8 cellular contexts compared by ENCODE assay signal in the genomic region with DNA sequence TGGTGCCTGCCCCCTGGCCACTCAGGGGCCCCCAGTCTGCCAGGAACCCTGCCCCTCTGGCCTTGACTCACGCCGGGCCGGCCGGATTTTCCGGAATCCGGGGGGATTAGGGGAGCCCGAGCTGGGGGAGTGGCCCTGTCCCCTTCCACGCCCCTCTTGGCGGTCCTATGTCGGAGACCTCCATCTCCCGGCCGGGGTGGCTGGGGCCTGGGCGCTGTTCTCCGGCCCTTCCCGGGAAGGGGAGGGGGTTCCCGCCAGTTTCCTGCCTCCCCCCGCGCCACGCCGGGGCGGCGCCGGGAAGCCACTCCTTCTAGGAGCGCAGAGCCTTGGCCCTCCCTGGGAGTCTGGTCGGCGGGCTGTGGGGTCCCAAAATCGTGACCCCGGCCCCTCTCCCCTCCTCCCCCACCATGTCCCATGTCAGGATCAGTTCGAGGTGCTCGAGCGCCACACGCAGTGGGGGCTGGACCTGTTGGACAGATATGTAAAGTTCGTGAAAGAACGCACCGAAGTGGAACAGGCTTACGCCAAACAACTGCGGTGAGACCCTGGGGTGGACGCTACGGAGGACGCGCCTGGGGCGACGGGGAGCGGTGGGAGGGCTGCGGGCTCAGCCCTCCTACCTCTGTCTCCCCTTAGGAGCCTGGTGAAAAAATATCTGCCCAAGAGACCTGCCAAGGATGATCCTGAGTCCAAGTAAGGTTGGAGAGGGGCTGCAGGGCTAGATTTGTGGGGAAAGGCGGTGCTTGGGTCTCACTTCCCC. TPM values are rescaled to one million over a fixed set of nuclear protein-coding genes. Genes with fewer than 3 reads are reported as not detected.
A peak's percentile ranks its signal among the peaks of the same experiment; 100 is the strongest.
DNase-seq lines count a peak whose midpoint lies in the region; ATAC-seq and TF ChIP-seq lines count a peak whose summit lies in the region.

No MANE protein-coding gene starts in this region.

- no peak overlapping the region for H2BK120ac ChIP-seq in H9 (ENCODE audit: low read depth, low read length, poor library complexity, severe bottlenecking)

- peaks cover 68% of the 10 kb centered on the region for H3F3A ChIP-seq in neural progenitor cell (ENCODE audit: low read depth)

- no peaks in the 10 kb centered on the region for H3K27me3 ChIP-seq in H9 (ENCODE audit: insufficient read depth, low read length)
- H3K27me3 ChIP-seq in neural progenitor cell, result no peaks in the 10 kb centered on the region

- no peak overlapping the region for H2AFZ ChIP-seq in H9 (ENCODE audit: low read length)
- peak overlapping the region; percentile 4 for H2AFZ ChIP-seq in neural progenitor cell (replicated peaks)

- peaks cover 29 to 35% (median 35%) of the 10 kb centered on the region in 3 experiments for H3K36me3 Mint-ChIP-seq in H9 (ENCODE audit: insufficient read depth in 1 of 3, low read depth in 3 of 3)
- H3K36me3 Mint-ChIP-seq in activated CD4-positive, alpha-beta memory T cell treated with anti-CD3 and anti-CD28 coated beads, Interleukin-2, amount 10 ng/mL, durations not matched to agents 7 days and 5 days (ENCODE audit: low read depth), result peaks cover 22% of the 10 kb centered on the region
- H3K36me3 Mint-ChIP-seq in neural progenitor cell, result peaks cover 10% of the 10 kb centered on the region

- H3K14ac ChIP-seq in H9 (ENCODE audit: insufficient read depth, low read length), result no peak overlapping the region; the same call in 1 of the 2 replicates

- H3K4me1 ChIP-seq in H9 (ENCODE audit: insufficient read depth, low read length), result peaks cover 12% of the 10 kb centered on the region
- peaks cover 53% of the 10 kb centered on the region for H3K4me1 ChIP-seq in neural progenitor cell

- no peaks in the 10 kb centered on the region for H3K79me1 ChIP-seq in H9 (ENCODE audit: insufficient read depth, low read depth, low read length, poor library complexity, severe bottlenecking)

- H4K91ac ChIP-seq in H9 (ENCODE audit: insufficient read length, low read depth, low read length), result no peak overlapping the region

- CTCF ChIA-PET in activated CD4-positive, alpha-beta memory T cell treated with anti-CD3 and anti-CD28 coated beads, Interleukin-2, amount 10 ng/mL, durations not matched to agents 7 days and 5 days (lab: Charles Lee), result no interaction called here
- CTCF ChIA-PET in GM10248 (lab: Yijun Ruan, JAX), result interaction anchor here (1.0 to 1.9 kb wide), 3 partner anchors 13 to 121 kb away, joined by 3 to 4 read pairs (median 3); no protein-coding TSS in a partner anchor

- POLR2A ChIA-PET in activated CD4-positive, alpha-beta memory T cell treated with anti-CD3 and anti-CD28 coated beads, Interleukin-2, amount 10 ng/mL, durations not matched to agents 7 days and 5 days (lab: Charles Lee), result interaction anchor here (0.8 kb wide), 1 partner anchor 9 kb away, joined by 3 read pairs; no protein-coding TSS in a partner anchor
- POLR2A ChIA-PET in GM10248 (lab: Yijun Ruan, JAX), result interaction anchor here (0.5 to 1.4 kb wide), 3 partner anchors 32 to 100 kb away, joined by 3 to 4 read pairs (median 3); partner anchors contain the start of gene VAV1

- no peak overlapping the region for H3K18ac ChIP-seq in H9 (ENCODE audit: insufficient read length, low read depth, low read length)

- no peak overlapping the region for H4K8ac ChIP-seq in H9 (replicated peaks; ENCODE audit: insufficient read length, low read depth, low read length)

- H3K9me3 ChIP-seq in H9 (ENCODE audit: control insufficient read depth, low read depth, low read length), result no peaks in the 10 kb centered on the region
- no peaks in the 10 kb centered on the region for H3K9me3 ChIP-seq in neural progenitor cell (ENCODE audit: low read depth)

- WGBS in H9 (ENCODE audit: extremely low coverage, insufficient read length, low lambda C conversion rate), result no CpG with 5 or more reads among the region's 46 CpGs

- H3K36me3 ChIP-seq in neural progenitor cell, result no peaks in the 10 kb centered on the region

- H3K23me2 ChIP-seq in H9 (ENCODE audit: insufficient read length, low read depth, low read length, poor library complexity, severe bottlenecking), result peaks cover 21% of the 10 kb centered on the region

- peak; percentile 23 for DNase-seq in AG10803 (ENCODE audit: low read depth)
- DNase-seq in H9, result peak; percentile 69
- DNase-seq in activated CD4-positive, alpha-beta memory T cell treated with anti-CD3 and anti-CD28 coated beads, Interleukin-2, amount 10 ng/mL, durations not matched to agents 7 days and 5 days, result peak; percentile 34
- peak; percentile 15 for DNase-seq in fibroblast of peridontal ligament (ENCODE audit: extremely low read depth)
- peak; percentile 89 for DNase-seq in neural progenitor cell (ENCODE audit: low spot score)
- DNase-seq in GM10248 (ENCODE audit: extremely low spot score), result no peak

- no peak overlapping the region for H3K56ac ChIP-seq in H9 (ENCODE audit: insufficient read length, low read depth, low read length)

- H2BK20ac ChIP-seq in H9 (ENCODE audit: low read depth, low read length, poor library complexity, severe bottlenecking), result no peak overlapping the region

- H3K23ac ChIP-seq in H9 (ENCODE audit: insufficient read length, low read depth, low read length), result no peak overlapping the region

- H3K4me1 Mint-ChIP-seq in H9 (peaks cover 49 to 65% of the 10 kb centered on the region in 2 experiments), neural progenitor cell (peaks cover 61% of the 10 kb centered on the region)
- peaks cover 32% of the 10 kb centered on the region for H3K4me1 Mint-ChIP-seq in activated CD4-positive, alpha-beta memory T cell treated with anti-CD3 and anti-CD28 coated beads, Interleukin-2, amount 10 ng/mL, durations not matched to agents 7 days and 5 days

- H3K4ac ChIP-seq in H9 (ENCODE audit: low read depth, low read length), result no peak overlapping the region

- H2AK5ac ChIP-seq in H9 (ENCODE audit: insufficient read length, low read length), result no peak overlapping the region

- H3K27ac ChIP-seq in H9 (ENCODE audit: insufficient read length, low read depth, low read length) (no peak overlapping the region), neural progenitor cell (no peak overlapping the region)

- H4K5ac ChIP-seq in H9 (ENCODE audit: insufficient read length, low read depth, low read length), result no peak overlapping the region

- H3K4me2 ChIP-seq in H9 (ENCODE audit: insufficient read depth, insufficient read length, low read length), result peak overlapping the region; percentile 42
- H3K4me2 ChIP-seq in neural progenitor cell, result peak overlapping the region; percentile 81

- H3K27me3 Mint-ChIP-seq in H9 (ENCODE audit: low read depth) (no peaks in the 10 kb centered on the region), neural progenitor cell (ENCODE audit: insufficient read depth, low read depth) (peaks cover 6% of the 10 kb centered on the region)
- H3K27me3 Mint-ChIP-seq in activated CD4-positive, alpha-beta memory T cell treated with anti-CD3 and anti-CD28 coated beads, Interleukin-2, amount 10 ng/mL, durations not matched to agents 7 days and 5 days, result no peaks in the 10 kb centered on the region

- TF ChIP-seq CTCF in AG10803 (conservative IDR thresholded peaks at IDR 0.05; ENCODE audit: low read length) (no peak), H9 (conservative IDR thresholded peaks at IDR 0.05) (no peak), neural progenitor cell (IDR thresholded peaks at IDR 0.05) (no peak), GM10248 (IDR thresholded peaks at IDR 0.05; ENCODE audit: control extremely low read depth, extremely low read depth, low read depth, missing control alignments) (no peak)

- ATAC-seq in GM21619 (IDR thresholded peaks at IDR 0.05; ENCODE audit: unreplicated experiment) (no peak), GM21723 (IDR thresholded peaks at IDR 0.05; ENCODE audit: unreplicated experiment) (no peak)

- H3K4me3 Mint-ChIP-seq in H9 (peak overlapping the region; percentile 84 to 92), neural progenitor cell (peak overlapping the region; percentile 89)
- H3K4me3 Mint-ChIP-seq in activated CD4-positive, alpha-beta memory T cell treated with anti-CD3 and anti-CD28 coated beads, Interleukin-2, amount 10 ng/mL, durations not matched to agents 7 days and 5 days, result peak overlapping the region; percentile 82

- H2BK15ac ChIP-seq in H9 (ENCODE audit: low read depth, low read length), result no peak overlapping the region

- H3K9ac ChIP-seq in H9 (ENCODE audit: extremely low read depth, insufficient read length, low read length) (peak overlapping the region; percentile 56), neural progenitor cell (no peak overlapping the region)

- H4K20me1 ChIP-seq in H9 (ENCODE audit: control insufficient read depth, insufficient read depth, insufficient read length) (no peaks in the 10 kb centered on the region), neural progenitor cell (ENCODE audit: low read depth) (no peaks in the 10 kb centered on the region)

- no peak overlapping the region for H2BK12ac ChIP-seq in H9 (ENCODE audit: insufficient read length, low read depth, low read length)

- H3K4me3 ChIP-seq in AG10803 (ENCODE audit: low read length), result peak overlapping the region; percentile 87
- peak overlapping the region; percentile 80 for H3K4me3 ChIP-seq in neural progenitor cell

- H3K9me3 Mint-ChIP-seq in H9 (no peaks in the 10 kb centered on the region), neural progenitor cell (no peaks in the 10 kb centered on the region)
- H3K9me3 Mint-ChIP-seq in activated CD4-positive, alpha-beta memory T cell treated with anti-CD3 and anti-CD28 coated beads, Interleukin-2, amount 10 ng/mL, durations not matched to agents 7 days and 5 days, result no peaks in the 10 kb centered on the region

- peak overlapping the region; percentile 91 to 92 (median 91); a peak in 4 of 7 replicates for H3K27ac Mint-ChIP-seq in H9
- H3K27ac Mint-ChIP-seq in activated CD4-positive, alpha-beta memory T cell treated with anti-CD3 and anti-CD28 coated beads, Interleukin-2, amount 10 ng/mL, durations not matched to agents 7 days and 5 days, result no peak overlapping the region
- no peak overlapping the region for H3K27ac Mint-ChIP-seq in neural progenitor cell

- H3T11ph ChIP-seq in H9 (ENCODE audit: low read length), result no peak overlapping the region

- H2BK5ac ChIP-seq in H9 (ENCODE audit: insufficient read length, low read length), result no peak overlapping the region

- H3K79me2 ChIP-seq in H9 (ENCODE audit: insufficient read depth, low read length) (no peaks in the 10 kb centered on the region; the same call in 1 of the 2 replicates), neural progenitor cell (ENCODE audit: low read depth) (peaks cover 32% of the 10 kb centered on the region)

RNA-seq across cellular contexts. Expression of gene TRIP10, which starts 1.3 kb away (rescaled TPM):
- total RNA-seq in H9 (2021) (54.1 and 56.4 TPM in 2 replicates), neural progenitor cell (ENCODE audit: low replicate concordance) (53.0 and 57.2 TPM in 2 replicates)
- total RNA-seq in activated CD4-positive, alpha-beta memory T cell treated with anti-CD3 and anti-CD28 coated beads, Interleukin-2, amount 10 ng/mL, durations not matched to agents 7 days and 5 days, result 10 to 100 TPM; 17.6 to 19.5 TPM

RNA-seq across cellular contexts. Expression of gene GPR108, which starts 3.4 kb away (rescaled TPM):
- 38.2 and 39.3 TPM in 2 replicates for total RNA-seq in H9 (2021)
- 100 to 1,000 TPM; 105 to 107 TPM for total RNA-seq in activated CD4-positive, alpha-beta memory T cell treated with anti-CD3 and anti-CD28 coated beads, Interleukin-2, amount 10 ng/mL, durations not matched to agents 7 days and 5 days
- 38.3 and 55.3 TPM in 2 replicates for total RNA-seq in neural progenitor cell (ENCODE audit: low replicate concordance)

RNA-seq across cellular contexts. Expression of gene C3, which starts 20.3 kb away (rescaled TPM):
- 4.9 and 5.9 TPM in 2 replicates for total RNA-seq in H9 (2021)
- total RNA-seq in activated CD4-positive, alpha-beta memory T cell treated with anti-CD3 and anti-CD28 coated beads, Interleukin-2, amount 10 ng/mL, durations not matched to agents 7 days and 5 days, result under 1 TPM; 0.28 to 0.60 TPM
- total RNA-seq in neural progenitor cell (ENCODE audit: low replicate concordance), result 0.25 and 1.5 TPM in 2 replicates

RNA-seq across cellular contexts. Expression of gene SH2D3A, which starts 26.5 kb away (rescaled TPM):
- total RNA-seq in H9 (2021) (17.9 and 22.0 TPM in 2 replicates), neural progenitor cell (ENCODE audit: low replicate concordance) (0.65 and 1.5 TPM in 2 replicates)
- 10 to 100 TPM; 26.4 to 28.1 TPM for total RNA-seq in activated CD4-positive, alpha-beta memory T cell treated with anti-CD3 and anti-CD28 coated beads, Interleukin-2, amount 10 ng/mL, durations not matched to agents 7 days and 5 days

RNA-seq across cellular contexts. Expression of gene VAV1, which starts 31.7 kb away (rescaled TPM):
- total RNA-seq in H9 (2021), result 0.61 and 0.90 TPM in 2 replicates
- 100 to 1,000 TPM; 105 to 107 TPM for total RNA-seq in activated CD4-positive, alpha-beta memory T cell treated with anti-CD3 and anti-CD28 coated beads, Interleukin-2, amount 10 ng/mL, durations not matched to agents 7 days and 5 days
- 0.15 TPM in 1 of 2 replicates, not detected in the other for total RNA-seq in neural progenitor cell (ENCODE audit: low replicate concordance)

Comparison
In these comparisons a context has a peak if more than half of its experiments do, and no peak if none do; other contexts are left out.
1. H3K27ac Mint-ChIP-seq: peak in H9 (3 of 3); none in activated CD4-positive, alpha-beta memory T cell treated with anti-CD3 and anti-CD28 coated beads, Interleukin-2, amount 10 ng/mL, durations not matched to agents 7 days and 5 days (single experiment) and neural progenitor cell (single experiment).
2. Peak in every context shown above with its lines, with median percentiles within 50 percentile points of each other: H3K4me3 Mint-ChIP-seq.